ENCODE assay signal across 1 cellular context in the genomic region with DNA sequence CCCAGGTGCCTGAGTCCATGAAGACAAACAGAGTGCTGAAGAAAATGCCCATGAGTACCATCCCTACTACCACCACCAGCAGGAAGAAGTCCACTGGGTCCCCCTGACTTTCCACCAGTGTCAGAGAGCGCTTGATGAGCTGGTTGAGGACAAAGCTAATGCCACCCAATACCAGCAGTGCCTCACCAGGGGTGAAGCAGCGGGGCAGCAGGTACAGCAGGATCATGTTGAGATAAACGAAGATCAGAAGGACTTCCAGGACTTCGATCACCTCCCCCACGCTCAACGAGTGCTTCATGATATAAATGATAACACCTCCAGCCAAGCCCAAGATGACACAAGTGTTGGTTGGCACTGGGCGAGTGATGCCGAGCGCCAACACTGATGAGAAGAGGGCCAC.
TF ChIP-seq lines count a peak whose summit lies in the region.

No MANE protein-coding gene starts in this region.

TF ChIP-seq in SK-N-SH, 30 proteins besides CTCF, POLR2A, EP300 and RAD21 (continued from another document):
- TF ChIP-seq, protein P1, sequence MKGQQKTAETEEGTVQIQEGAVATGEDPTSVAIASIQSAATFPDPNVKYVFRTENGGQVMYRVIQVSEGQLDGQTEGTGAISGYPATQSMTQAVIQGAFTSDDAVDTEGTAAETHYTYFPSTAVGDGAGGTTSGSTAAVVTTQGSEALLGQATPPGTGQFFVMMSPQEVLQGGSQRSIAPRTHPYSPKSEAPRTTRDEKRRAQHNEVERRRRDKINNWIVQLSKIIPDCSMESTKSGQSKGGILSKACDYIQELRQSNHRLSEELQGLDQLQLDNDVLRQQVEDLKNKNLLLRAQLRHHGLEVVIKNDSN (IDR thresholded peaks at IDR 0.05; ENCODE audit: borderline replicate concordance, low read depth) = no peak
- TF ChIP-seq TCF12 (IDR thresholded peaks at IDR 0.05) = no peak
